In the genomic region with DNA sequence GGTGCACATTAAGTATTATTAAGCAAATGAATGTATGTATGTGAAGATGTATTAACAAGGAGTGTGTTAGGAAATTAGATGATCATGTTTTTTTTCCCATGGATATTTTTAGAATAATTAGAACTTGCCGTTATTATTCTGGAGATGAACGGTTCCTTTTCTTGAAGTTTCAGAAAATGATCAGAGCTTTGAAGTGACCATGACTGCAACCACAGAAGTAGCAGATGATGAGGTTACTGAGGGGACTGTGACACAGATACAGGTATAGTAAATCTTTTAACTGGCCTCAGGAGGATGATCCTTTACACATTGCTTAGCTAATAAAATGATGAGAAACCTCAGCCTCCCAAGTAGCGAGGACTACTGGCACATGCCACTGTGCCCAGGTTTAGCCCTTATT, we compare ENCODE assay signal across 18 cellular contexts. TPM values are rescaled to one million over a fixed set of nuclear protein-coding genes. Genes with fewer than 3 reads are reported as not detected.
A peak's percentile ranks its signal among the peaks of the same experiment; 100 is the strongest.
DNase-seq lines count a peak whose midpoint lies in the region; ATAC-seq and TF ChIP-seq lines count a peak whose summit lies in the region.
"Had no signal": no experiment of that assay in that cellular context is flagged by ENCODE, and none has a peak within 500 bp of the region (broad histone marks: within the 10 kb centered on the region; RNA-seq: fewer than 3 reads in every experiment).

No MANE protein-coding gene starts in this region.

- H3K36me3 Mint-ChIP-seq in CD4-positive, alpha-beta T cell (ENCODE audit: low read depth): peaks cover 96% of the 10 kb centered on the region
- peaks cover 36% of the 10 kb centered on the region for H3K36me3 Mint-ChIP-seq in T-helper 17 cell (ENCODE audit: low read depth)
- peaks cover 34% of the 10 kb centered on the region for H3K36me3 Mint-ChIP-seq in memory B cell

- H3K27me3 Mint-ChIP-seq in CD4-positive, alpha-beta T cell: no peaks in the 10 kb centered on the region
- H3K27me3 Mint-ChIP-seq in T-helper 17 cell (no peaks in the 10 kb centered on the region), memory B cell (no peaks in the 10 kb centered on the region)
- H3K27me3 Mint-ChIP-seq: CD8-positive, alpha-beta memory T cell had no signal

- no peak overlapping the region for H3K27ac ChIP-seq in CD4-positive, alpha-beta T cell (ENCODE audit: low read depth, low read length)

- H3K9me3 ChIP-seq in CD4-positive, alpha-beta T cell (ENCODE audit: control insufficient read depth, low read length): no peaks in the 10 kb centered on the region
- H3K9me3 ChIP-seq in T-helper 17 cell (ENCODE audit: control insufficient read depth, low read length, poor library complexity, severe bottlenecking): no peaks in the 10 kb centered on the region
- H3K9me3 ChIP-seq: BE2C, SK-N-SH had no signal

- intact Hi-C loops in CD4-positive, alpha-beta T cell (cut with DNase I, micrococcal nuclease): no loop called here

- no peak for TF ChIP-seq CTCF in CD4-positive, alpha-beta T cell (IDR thresholded peaks at IDR 0.05)

- no peak for ATAC-seq in CD4-positive, alpha-beta T cell (ENCODE audit: poor library complexity)
- ATAC-seq in GM18511 (IDR thresholded peaks at IDR 0.05; ENCODE audit: unreplicated experiment) (peak; percentile 68), T-helper 17 cell (no peak), memory B cell (ENCODE audit: low read depth) (no peak), HG03565 (IDR thresholded peaks at IDR 0.05; ENCODE audit: unreplicated experiment) (no peak)

- CTCF ChIA-PET in CD4-positive, alpha-beta T cell (lab: Charles Lee): interaction anchor here (1.0 kb wide), 1 partner anchor 22 kb away, joined by 3 read pairs; no protein-coding TSS in a partner anchor

- no peak overlapping the region for H3K4me3 Mint-ChIP-seq in CD4-positive, alpha-beta T cell
- no peak overlapping the region for H3K4me3 Mint-ChIP-seq in T-helper 17 cell
- no peak overlapping the region for H3K4me3 Mint-ChIP-seq in memory B cell
- H3K4me3 Mint-ChIP-seq: CD8-positive, alpha-beta memory T cell; HFFc6 had no signal

- peaks cover 54% of the 10 kb centered on the region for H3K4me1 Mint-ChIP-seq in CD4-positive, alpha-beta T cell (ENCODE audit: low read depth)
- H3K4me1 Mint-ChIP-seq in T-helper 17 cell (peaks cover 22% of the 10 kb centered on the region), memory B cell (peaks cover 9% of the 10 kb centered on the region)

- DNase-seq in CD4-positive, alpha-beta T cell: no peak
- DNase-seq in T-helper 17 cell: no peak
- no peak for DNase-seq in memory B cell (ENCODE audit: low spot score in 2 of 2)
- DNase-seq in T-helper 2 cell: no peak
- DNase-seq in 8988T: no peak
- DNase-seq: BE2C; CD8-positive, alpha-beta memory T cell; DND-41; GDM1; HFFc6; NCI-H1105 treated with DMSO at 0.1 percent for 48 hours; NCI-H187; NCI-H345; NCI-H526 treated with DMSO at 0.1 percent for 48 hours; Right ventricle myocardium superior; SK-N-SH had no signal

- no peaks in the 10 kb centered on the region for H3K27me3 ChIP-seq in CD4-positive, alpha-beta T cell (ENCODE audit: control insufficient read depth, insufficient read depth, low read length)
- H3K27me3 ChIP-seq: BE2C had no signal

- H3K9me3 Mint-ChIP-seq in CD4-positive, alpha-beta T cell: no peaks in the 10 kb centered on the region
- no peaks in the 10 kb centered on the region for H3K9me3 Mint-ChIP-seq in memory B cell
- H3K9me3 Mint-ChIP-seq: CD8-positive, alpha-beta memory T cell; HFFc6 had no signal

- peak overlapping the region; percentile 52 for H3K27ac Mint-ChIP-seq in CD4-positive, alpha-beta T cell
- H3K27ac Mint-ChIP-seq in T-helper 17 cell (peak overlapping the region; percentile 88), memory B cell (peak overlapping the region; percentile 29)
- H3K27ac Mint-ChIP-seq: HFFc6 had no signal

- POLR2A ChIA-PET in CD4-positive, alpha-beta T cell (lab: Charles Lee): interaction anchor here (1.2 to 5.0 kb wide), 2 partner anchors 18 to 42 kb away, joined by 4 to 34 read pairs; a partner anchor contains a TSS

RNA-seq across cellular contexts. Expression of a gene that starts 18.6 kb away (rescaled TPM):
- 100 to 1,000 TPM; 114 to 115 TPM for total RNA-seq in CD4-positive, alpha-beta T cell
- 100 to 1,000 TPM; 125 to 131 TPM for total RNA-seq in T-helper 17 cell

RNA-seq across cellular contexts. Expression of a gene that starts 48.7 kb away (rescaled TPM):
- total RNA-seq in CD4-positive, alpha-beta T cell: 100 to 1,000 TPM; 158 to 161 TPM
- total RNA-seq in T-helper 17 cell: 100 to 1,000 TPM in 1 of 2 donors, 10 to 100 TPM in 1; 96.5 to 123 TPM

Comparison
In these comparisons a context has a peak if more than half of its experiments do, and no peak if none do; other contexts are left out.
1. H3K27ac Mint-ChIP-seq: peak in every context shown above with its lines; median percentile 88 in T-helper 17 cell; 52 in CD4-positive, alpha-beta T cell; 29 in memory B cell.